ENCODE assay signal across 8 cellular contexts in genomic region chr9:134059661-134060395, GRCh38. TPM values are rescaled to one million over a fixed set of nuclear protein-coding genes. Genes with fewer than 3 reads are reported as not detected.
DNase-seq lines count a peak whose midpoint lies in the region; ATAC-seq, FAIRE-seq and TF ChIP-seq lines count a peak whose summit lies in the region.

No MANE protein-coding gene starts in this region.

- H3K4me1 ChIP-seq in astrocyte (ENCODE audit: insufficient read depth, low read length) (peaks cover 46% of the 10 kb centered on the region), spleen (peaks cover 51 to 100% (median 98%) of the 10 kb centered on the region in 6 donors), mammary epithelial cell (ENCODE audit: insufficient read depth, low read length) (peaks cover 33% of the 10 kb centered on the region)

- H3K9me3 ChIP-seq in astrocyte (ENCODE audit: insufficient read depth, low read depth, low read length) (no peaks in the 10 kb centered on the region), spleen (no peaks in the 10 kb centered on the region), mammary epithelial cell (replicated peaks; ENCODE audit: insufficient read depth, low read length) (no peaks in the 10 kb centered on the region)

- intact Hi-C loops in spleen (cut with DNase I; ENCODE audit: low total_unique reads), result loop anchor here (10.0 kb wide), 1 partner anchor 75 kb away; the partner anchor contains the start of gene WDR5
- intact Hi-C loops in mammary epithelial cell (cut with micrococcal nuclease), result no loop called here

- WGBS in spleen, 5 donors, result 35 to 53% (median 49%) methylated on average over 12 to 17 of the region's 17 CpGs
- WGBS in mammary epithelial cell (ENCODE audit: low coverage, missing lambda C conversion rate), result 91% methylated on average over 16 of the region's 17 CpGs

- no peaks in the 10 kb centered on the region for H3K36me3 ChIP-seq in astrocyte (ENCODE audit: insufficient read depth, low read length)
- peaks cover 0 to 27% (median 0%) of the 10 kb centered on the region in 6 donors for H3K36me3 ChIP-seq in spleen
- no peaks in the 10 kb centered on the region for H3K36me3 ChIP-seq in mammary epithelial cell (ENCODE audit: insufficient read depth, low read length)

- peak overlapping the region; percentile 26; the same call in 1 of the 2 replicates for H3K27ac ChIP-seq in HL-60 (replicated peaks)
- H3K27ac ChIP-seq in astrocyte (ENCODE audit: low read depth, low read length), result no peak overlapping the region
- peak overlapping the region in 4 of 8 donors; percentile 26 to 67 (median 41) for H3K27ac ChIP-seq in spleen
- no peak overlapping the region for H3K27ac ChIP-seq in mammary epithelial cell (ENCODE audit: insufficient read depth, low read depth, low read length)

- dilution Hi-C loops in mammary epithelial cell (cut with HindIII; ENCODE audit: low sequenced_read_pairs), result no loop called here

- H3K4me3 Mint-ChIP-seq in astrocyte (ENCODE audit: unreplicated experiment), result no peak overlapping the region

- H3K4me3 ChIP-seq in GM12865 (ENCODE audit: low read depth, low read length) (no peak overlapping the region), HL-60 (replicated peaks; ENCODE audit: insufficient read depth, low read length) (no peak overlapping the region), astrocyte (ENCODE audit: insufficient read depth, low read depth, low read length) (no peak overlapping the region), spleen (peak overlapping the region in 1 of 8 donors; percentile 34), mammary epithelial cell (replicated peaks in 1 of 3; ENCODE audit: insufficient read depth in 1 of 3, low read depth in 2 of 3, low read length in 3 of 3) (no peak overlapping the region)

- H4K20me1 ChIP-seq in astrocyte (ENCODE audit: insufficient read depth, low read length), result peaks cover 99% of the 10 kb centered on the region
- no peaks in the 10 kb centered on the region for H4K20me1 ChIP-seq in mammary epithelial cell (ENCODE audit: insufficient read depth, low read length)

- H3K27ac Mint-ChIP-seq in astrocyte (ENCODE audit: unreplicated experiment), result no peak overlapping the region

- H2AFZ ChIP-seq in astrocyte (ENCODE audit: low read depth, low read length), result no peak overlapping the region
- H2AFZ ChIP-seq in mammary epithelial cell (ENCODE audit: low read depth, low read length), result no peak overlapping the region

- TF ChIP-seq POLR2A in spleen (IDR thresholded peaks at IDR 0.05), result no peak

- H3K27me3 ChIP-seq in HL-60 (ENCODE audit: insufficient read depth, poor library complexity, severe bottlenecking) (no peaks in the 10 kb centered on the region), astrocyte (ENCODE audit: insufficient read depth, low read length) (no peaks in the 10 kb centered on the region), spleen (replicated peaks in 1 of 7) (no peaks in the 10 kb centered on the region), mammary epithelial cell (ENCODE audit: insufficient read depth, low read length) (no peaks in the 10 kb centered on the region)

- TF ChIP-seq CTCF in GM12865 (IDR thresholded peaks at IDR 0.05; ENCODE audit: insufficient read depth, low read depth, low read length, missing control alignments) (no peak), HL-60 (IDR thresholded peaks at IDR 0.05; ENCODE audit: insufficient read depth, low read length) (no peak), astrocyte (IDR thresholded peaks at IDR 0.05; ENCODE audit: insufficient read depth, low read depth, low read length) (no peak), spleen (IDR thresholded peaks at IDR 0.05 in 8 of 11, conservative IDR thresholded peaks at IDR 0.05 in 3 of 11) (no peak), mammary epithelial cell (conservative IDR thresholded peaks at IDR 0.05 in 1 of 2, IDR thresholded peaks at IDR 0.05 in 1 of 2; ENCODE audit: extremely low read depth in 1 of 2, insufficient read depth in 1 of 2, low read depth in 1 of 2, low read length in 2 of 2) (no peak)

- peak overlapping the region; percentile 78 for H3K4me2 ChIP-seq in astrocyte (ENCODE audit: low read length)
- no peak overlapping the region for H3K4me2 ChIP-seq in mammary epithelial cell (ENCODE audit: insufficient read depth, low read depth, low read length)

- peaks cover 4% of the 10 kb centered on the region for H3K36me3 Mint-ChIP-seq in astrocyte (ENCODE audit: low read depth, unreplicated experiment)

- in situ Hi-C loops in mammary epithelial cell (cut with MboI; ENCODE audit: low sequenced_read_pairs in 2 of 2), result no loop called here

- H3K4me1 Mint-ChIP-seq in astrocyte (ENCODE audit: low read depth, unreplicated experiment), result peaks cover 17% of the 10 kb centered on the region

- peak; percentile 88 for DNase-seq in GM12865 (ENCODE audit: low read depth)
- peak; percentile 60 to 69 for DNase-seq in HL-60 (ENCODE audit: low read depth in 1 of 2, low spot score in 1 of 2)
- DNase-seq in astrocyte (ENCODE audit: low read depth), result no peak
- DNase-seq in spleen, result peak; percentile 87
- no peak for DNase-seq in DMS114 treated with DMSO at 0.1 percent for 48 hours (lab: John Stamatoyannopoulos, UW; ENCODE audit: unreplicated experiment)
- DNase-seq in mammary epithelial cell, result no peak
- DNase-seq in OCI-M1 (lab: John Stamatoyannopoulos, UW), result no peak

- CTCF ChIA-PET in mammary epithelial cell (lab: Charles Lee; ENCODE audit: low non-redundant PET), result no interaction called here

- H3K27me3 Mint-ChIP-seq in astrocyte (ENCODE audit: low read depth, unreplicated experiment), result no peaks in the 10 kb centered on the region

- peak overlapping the region; percentile 20 for H3K9ac ChIP-seq in astrocyte (ENCODE audit: low read length)
- H3K9ac ChIP-seq in mammary epithelial cell (ENCODE audit: insufficient read depth, low read length), result no peak overlapping the region

- no peak for FAIRE-seq in astrocyte (lab: Jason Lieb, UNC)

- BruUV-seq in mammary epithelial cell (replicated peaks; lab: Mats Ljungman, UMichigan), result no TSS peak

- H3K79me2 ChIP-seq in astrocyte (ENCODE audit: insufficient read depth, low read length), result peaks cover 100% of the 10 kb centered on the region
- peaks cover 88% of the 10 kb centered on the region for H3K79me2 ChIP-seq in mammary epithelial cell (ENCODE audit: insufficient read depth, low read length)

- no peaks in the 10 kb centered on the region for H3K9me3 Mint-ChIP-seq in astrocyte (ENCODE audit: unreplicated experiment)

- peak; percentile 83 for ATAC-seq in GM21390 (IDR thresholded peaks at IDR 0.05; ENCODE audit: unreplicated experiment)

RNA-seq across cellular contexts. Expression of gene BRD3, which starts 8.0 kb away (rescaled TPM):
- total RNA-seq in astrocyte, result 39.6 and 46.7 TPM in 2 replicates
- 10 to 100 TPM; 21.3 to 54.0 (median 35.9) TPM for total RNA-seq in spleen
- polyA plus RNA-seq in spleen, result 10 to 100 TPM in 1 of 3 donors, 1 to 10 TPM in 2; 5.9 to 12.6 (median 6.1) TPM
- 10 to 100 TPM in 1 of 2 donors, 1 to 10 TPM in 1; 3.3 to 17.3 TPM for total RNA-seq in mammary epithelial cell
- polyA plus RNA-seq in mammary epithelial cell, result 5.6 TPM
- polyA minus RNA-seq in mammary epithelial cell, result 5.5 TPM

RNA-seq across cellular contexts. Expression of gene BRD3OS, which starts 34.5 kb away (rescaled TPM):
- total RNA-seq in astrocyte, result 20.2 and 21.7 TPM in 2 replicates
- 10 to 100 TPM in 5 of 7 donors, 1 to 10 TPM in 2; 9.5 to 13.2 (median 11.3) TPM for total RNA-seq in spleen
- polyA plus RNA-seq in spleen, result 10 to 100 TPM in 1 of 3 donors, 1 to 10 TPM in 2; 6.9 to 10.2 (median 9.8) TPM
- total RNA-seq in mammary epithelial cell, result 10 to 100 TPM; 18.6 to 26.7 TPM
- polyA plus RNA-seq in mammary epithelial cell, result 15.2 TPM
- 4.5 TPM for polyA minus RNA-seq in mammary epithelial cell

Comparison
In these comparisons a context has a peak if more than half of its experiments do, and no peak if none do; other contexts are left out.
1. DNase-seq: peak in GM12865 (single experiment), HL-60 (2 of 2) and spleen (single experiment); none in astrocyte (single experiment), DMS114 treated with DMSO at 0.1 percent for 48 hours (single experiment), mammary epithelial cell (single experiment) and OCI-M1 (single experiment).